In genomic region chr20:3846740-3847418, GRCh38 we compare ENCODE assay signal across 1 cellular context.
TF ChIP-seq lines count a peak whose summit lies in the region.

MAVS (plus strand) TSS chr20:3846834; CDS start chr20:3854625, 7,791 bp downstream.

TF ChIP-seq in K562, 482 proteins besides CTCF, POLR2A, EP300 and RAD21 (continued from another document and continues in another):
- TF ChIP-seq ATF6 (CRISPR knock-in tag; IDR thresholded peaks at IDR 0.05) (0 out of 2 replicates have a peak, but pooled peaks have one; percentile 31), NRF1 (conservative IDR thresholded peaks at IDR 0.05 in 1 of 2, IDR thresholded peaks at IDR 0.05 in 1 of 2) (peak; percentile 94 to 95), PHF8 (IDR thresholded peaks at IDR 0.05; ENCODE audit: borderline replicate concordance, low read length) (peak; percentile 91), CCAR2 (IDR thresholded peaks at IDR 0.05; ENCODE audit: low read depth, low read length) (no peak), ZBTB9 (CRISPR knock-in tag; IDR thresholded peaks at IDR 0.05) (no peak), RCOR1 (IDR thresholded peaks at IDR 0.05; ENCODE audit: borderline replicate concordance in 1 of 2, low read depth in 2 of 2, low read length in 2 of 2) (0 out of 4 replicates have a peak, but pooled peaks of 1 of the 2 experiments have one; percentile 3), SREBF1 (IDR thresholded peaks at IDR 0.05; ENCODE audit: borderline replicate concordance, low read depth, low read length) (no peak), RBM17 (IDR thresholded peaks at IDR 0.05; ENCODE audit: borderline replicate concordance, low read depth, low read length) (no peak), SLC30A9 (CRISPR knock-in tag; IDR thresholded peaks at IDR 0.05) (no peak), ELF1 (tag; IDR thresholded peaks at IDR 0.05) (peak; percentile 61), E2F6 (IDR thresholded peaks at IDR 0.05; ENCODE audit: borderline replicate concordance in 1 of 2, extremely low read depth in 1 of 2, insufficient read depth in 1 of 2, insufficient read length in 1 of 2, low read depth in 1 of 2, low read length in 1 of 2, poor library complexity in 1 of 2, severe bottlenecking in 1 of 2) (peak in 1 of 2 experiments; percentile 14), ETV1 (tag; conservative IDR thresholded peaks at IDR 0.05; ENCODE audit: low read depth) (no peak), ZNF354B (CRISPR knock-in tag; IDR thresholded peaks at IDR 0.05) (no peak), XRCC5 (IDR thresholded peaks at IDR 0.05; ENCODE audit: low read depth, low read length) (no peak), FOXK2 (conservative IDR thresholded peaks at IDR 0.05 in 1 of 2, IDR thresholded peaks at IDR 0.05 in 1 of 2; ENCODE audit: low read depth in 2 of 2) (peak in 1 of 2 experiments; percentile 58; a peak in 1 of 4 replicates), MCM3 (IDR thresholded peaks at IDR 0.05) (no peak), MNT (conservative IDR thresholded peaks at IDR 0.05) (peak; percentile 56 to 83), ZFP1 (CRISPR knock-in tag; IDR thresholded peaks at IDR 0.05) (no peak), E2F3 (CRISPR knock-in tag; IDR thresholded peaks at IDR 0.05) (no peak), TAF1 (IDR thresholded peaks at IDR 0.05; ENCODE audit: control insufficient read depth, extremely low read depth, insufficient read depth, low read length, severe bottlenecking) (peak; percentile 68), ZNF79 (CRISPR knock-in tag; IDR thresholded peaks at IDR 0.05; ENCODE audit: low read depth) (no peak), CHCHD3 (CRISPR knock-in tag; IDR thresholded peaks at IDR 0.05) (no peak), POLR2H (tag; IDR thresholded peaks at IDR 0.05; ENCODE audit: low read depth) (peak; percentile 65), NCOA4 (IDR thresholded peaks at IDR 0.05; ENCODE audit: partially characterized antibody) (no peak), ZNF217 (CRISPR knock-in tag; IDR thresholded peaks at IDR 0.05) (no peak), ILK (tag; IDR thresholded peaks at IDR 0.05; ENCODE audit: borderline replicate concordance, low read depth) (no peak), MED1 (CRISPR knock-in tag; IDR thresholded peaks at IDR 0.05; ENCODE audit: borderline replicate concordance) (no peak), DNMT1 (IDR thresholded peaks at IDR 0.05) (no peak), IRF1 (CRISPR knock-in tag; IDR thresholded peaks at IDR 0.05; ENCODE audit: borderline replicate concordance) (0 out of 2 replicates have a peak, but pooled peaks have one; percentile 62), TAF7 (tag; IDR thresholded peaks at IDR 0.05) (0 out of 2 replicates have a peak, but pooled peaks have one; percentile 65), ATF2 (CRISPR knock-in tag; IDR thresholded peaks at IDR 0.05) (no peak), GABPA (tag; conservative IDR thresholded peaks at IDR 0.05; ENCODE audit: low read depth) (0 out of 2 replicates have a peak, but pooled peaks have one; percentile 35), ZNF197 (CRISPR knock-in tag; IDR thresholded peaks at IDR 0.05; ENCODE audit: low read depth) (no peak), FOXJ3 (CRISPR knock-in tag; IDR thresholded peaks at IDR 0.05) (no peak), HIVEP1 (CRISPR knock-in tag; IDR thresholded peaks at IDR 0.05) (no peak), ZNF174 (CRISPR knock-in tag; IDR thresholded peaks at IDR 0.05) (no peak), RBM25 (IDR thresholded peaks at IDR 0.05; ENCODE audit: low read depth, low read length, severe bottlenecking) (peak; percentile 90), POLR2AphosphoS2 (IDR thresholded peaks at IDR 0.05; ENCODE audit: low read length) (no peak), TAF9B (IDR thresholded peaks at IDR 0.05; ENCODE audit: partially characterized antibody) (peak; percentile 41), ZBTB40 (IDR thresholded peaks at IDR 0.05) (no peak), ZBTB40 (CRISPR knock-in tag; IDR thresholded peaks at IDR 0.05) (no peak), HDAC1 (IDR thresholded peaks at IDR 0.05) (peak in 1 of 2 experiments; percentile 57; a peak in 1 of 4 replicates), MBD2 (IDR thresholded peaks at IDR 0.05; ENCODE audit: borderline replicate concordance, low read depth) (peak; percentile 56; the same call in 1 of the 2 replicates)
